Comparison of ENCODE assay signal across 13 cellular contexts in genomic region chr16:675884-676564, GRCh38. TPM values are rescaled to one million over a fixed set of nuclear protein-coding genes. Genes with fewer than 3 reads are reported as not detected.
DNase-seq lines count a peak whose midpoint lies in the region; ATAC-seq and TF ChIP-seq lines count a peak whose summit lies in the region.
"Had no signal": no experiment of that assay in that cellular context is flagged by ENCODE, and none has a peak within 500 bp of the region (broad histone marks: within the 10 kb centered on the region; RNA-seq: fewer than 3 reads in every experiment).

No MANE protein-coding gene starts in this region.

- H3K4me1 ChIP-seq in NT2/D1 (ENCODE audit: insufficient read depth, insufficient read length) = peaks cover 25% of the 10 kb centered on the region
- H3K4me1 ChIP-seq in mucosa of descending colon (ENCODE audit: low read depth) = peaks cover 39% of the 10 kb centered on the region

- H3K36me3 Mint-ChIP-seq in activated T-cell treated with anti-CD3 and anti-CD28 coated beads, Interleukin-2, amount 50 U/mL, for 4 hours (ENCODE audit: insufficient read depth) = peaks cover 5% of the 10 kb centered on the region
- H3K36me3 Mint-ChIP-seq: IgD-negative memory B cell had no signal

- H3K9me3 ChIP-seq in NT2/D1 (ENCODE audit: insufficient read depth, low read length) = no peaks in the 10 kb centered on the region
- H3K9me3 ChIP-seq in mucosa of descending colon = no peaks in the 10 kb centered on the region
- H3K9me3 ChIP-seq: BE2C, pancreas had no signal

- POLR2A ChIA-PET in AG04449 (lab: Yijun Ruan, JAX) = interaction anchor here (0.5 to 2.1 kb wide), 3 partner anchors 8 to 254 kb away, joined by 3 to 7 read pairs (median 3); partner anchors contain the start of genes JMJD8 and RHOT2

- H3K9ac ChIP-seq in NT2/D1 (ENCODE audit: insufficient read length, low read depth) = peak overlapping the region; percentile 74

- peaks cover 10% of the 10 kb centered on the region for H3K4me1 Mint-ChIP-seq in activated T-cell treated with anti-CD3 and anti-CD28 coated beads, Interleukin-2, amount 50 U/mL, for 4 hours (ENCODE audit: low read depth)

- ATAC-seq in mucosa of descending colon = no peak
- no peak for ATAC-seq in activated T-cell treated with anti-CD3 and anti-CD28 coated beads, Interleukin-2, amount 50 U/mL, for 4 hours
- no peak for ATAC-seq in HG03521 (IDR thresholded peaks at IDR 0.05; ENCODE audit: unreplicated experiment)
- ATAC-seq: pancreas had no signal

- H3K27me3 ChIP-seq in NT2/D1 (ENCODE audit: insufficient read depth, insufficient read length) = peaks cover 11% of the 10 kb centered on the region
- H3K27me3 ChIP-seq: BE2C, pancreas had no signal

- intact Hi-C loops in mucosa of descending colon (cut with DNase I, micrococcal nuclease) = no loop called here

- peaks cover 11% of the 10 kb centered on the region for H3K27me3 Mint-ChIP-seq in activated T-cell treated with anti-CD3 and anti-CD28 coated beads, Interleukin-2, amount 50 U/mL, for 4 hours (ENCODE audit: low read depth)

- H3K4me3 ChIP-seq in AG04449 (ENCODE audit: low read depth, low read length) = peak overlapping the region; percentile 45
- peak overlapping the region; percentile 54 for H3K4me3 ChIP-seq in NT2/D1 (ENCODE audit: insufficient read length, low read depth)
- H3K4me3 ChIP-seq in mucosa of descending colon = no peak overlapping the region

- peaks cover 39% of the 10 kb centered on the region for H3K36me3 ChIP-seq in NT2/D1 (ENCODE audit: insufficient read depth, insufficient read length, low read length)
- H3K36me3 ChIP-seq in mucosa of descending colon (ENCODE audit: low read depth) = peaks cover 11% of the 10 kb centered on the region

- H3K9me3 Mint-ChIP-seq in activated T-cell treated with anti-CD3 and anti-CD28 coated beads, Interleukin-2, amount 50 U/mL, for 4 hours = no peaks in the 10 kb centered on the region
- H3K9me3 Mint-ChIP-seq: IgD-negative memory B cell had no signal

- TF ChIP-seq CTCF in AG04449 (IDR thresholded peaks at IDR 0.05; ENCODE audit: insufficient read depth, low read length, missing control alignments) (no peak), mucosa of descending colon (IDR thresholded peaks at IDR 0.05) (no peak)

- DNase-seq in AG04449 (ENCODE audit: low read depth, low spot score) (no peak), NT2/D1 (ENCODE audit: low read depth, low spot score) (no peak), epithelial cell of prostate (ENCODE audit: low read depth, low spot score) (no peak), mucosa of descending colon (peak in 2 of 3 donors; percentile 48 to 61), GF-D8 (lab: John Stamatoyannopoulos, UW) (no peak)
- no peak for DNase-seq in activated T-cell treated with anti-CD3 and anti-CD28 coated beads, Interleukin-2, amount 50 U/mL, for 4 hours
- DNase-seq in activated effector memory CD4-positive, alpha-beta T cell treated with anti-CD3 and anti-CD28 coated beads, Interleukin-2, amount 50 U/mL, for 16 hours = no peak
- DNase-seq: kidney glomerular epithelial cell, NCI-H2029 treated with DMSO at 0.1 percent for 48 hours had no signal

- H3K4me3 Mint-ChIP-seq in activated T-cell treated with anti-CD3 and anti-CD28 coated beads, Interleukin-2, amount 50 U/mL, for 4 hours = no peak overlapping the region

- CTCF ChIA-PET in AG04449 (lab: Yijun Ruan, JAX) = interaction anchor here (1.1 to 2.5 kb wide), 3 partner anchors 8 to 11 kb away, joined by 5 to 10 read pairs (median 8); partner anchors contain the start of gene RHOT2

- H3K27ac ChIP-seq in epithelial cell of prostate = peak overlapping the region; percentile 58
- H3K27ac ChIP-seq: pancreas had no signal

RNA-seq across cellular contexts. Expression of gene RHBDL1, which starts 0.6 kb away (rescaled TPM):
- total RNA-seq in mucosa of descending colon = 1 to 10 TPM; 2.8 to 3.4 (median 3.0) TPM
- total RNA-seq in activated T-cell treated with anti-CD3 and anti-CD28 coated beads, Interleukin-2, amount 50 U/mL, for 4 hours = under 1 TPM; 0.52 to 0.71 (median 0.53) TPM

RNA-seq across cellular contexts. Expression of gene STUB1, which starts 4.2 kb away (rescaled TPM):
- 100 to 1,000 TPM in 2 of 3 donors, 10 to 100 TPM in 1; 77.8 to 119 (median 108) TPM for total RNA-seq in mucosa of descending colon
- total RNA-seq in activated T-cell treated with anti-CD3 and anti-CD28 coated beads, Interleukin-2, amount 50 U/mL, for 4 hours = 100 to 1,000 TPM; 117 to 136 (median 127) TPM

RNA-seq across cellular contexts. Expression of gene RHOT2, which starts 8.1 kb away (rescaled TPM):
- total RNA-seq in mucosa of descending colon = 100 to 1,000 TPM; 124 to 138 (median 127) TPM
- total RNA-seq in activated T-cell treated with anti-CD3 and anti-CD28 coated beads, Interleukin-2, amount 50 U/mL, for 4 hours = 100 to 1,000 TPM; 212 to 215 (median 212) TPM

RNA-seq across cellular contexts. Expression of gene JMJD8, which starts 8.1 kb away (rescaled TPM):
- total RNA-seq in mucosa of descending colon = 10 to 100 TPM; 39.5 to 60.5 (median 46.9) TPM
- total RNA-seq in activated T-cell treated with anti-CD3 and anti-CD28 coated beads, Interleukin-2, amount 50 U/mL, for 4 hours = 10 to 100 TPM; 77.0 to 90.4 (median 88.7) TPM

RNA-seq across cellular contexts. Expression of gene WDR24, which starts 14.2 kb away (rescaled TPM):
- total RNA-seq in mucosa of descending colon = 10 to 100 TPM in 2 of 3 donors, 1 to 10 TPM in 1; 9.2 to 13.4 (median 10.5) TPM
- total RNA-seq in activated T-cell treated with anti-CD3 and anti-CD28 coated beads, Interleukin-2, amount 50 U/mL, for 4 hours = 10 to 100 TPM; 28.2 to 32.4 (median 29.1) TPM

Comparison
In these comparisons a context has a peak if more than half of its experiments do, and no peak if none do; other contexts are left out.
1. DNase-seq: peak in mucosa of descending colon (2 of 3); none in AG04449 (single experiment), NT2/D1 (single experiment), epithelial cell of prostate (single experiment), GF-D8 (single experiment), activated T-cell treated with anti-CD3 and anti-CD28 coated beads, Interleukin-2, amount 50 U/mL, for 4 hours (single experiment) and activated effector memory CD4-positive, alpha-beta T cell treated with anti-CD3 and anti-CD28 coated beads, Interleukin-2, amount 50 U/mL, for 16 hours (single experiment).